20 cellular contexts compared by ENCODE assay signal in the genomic region with DNA sequence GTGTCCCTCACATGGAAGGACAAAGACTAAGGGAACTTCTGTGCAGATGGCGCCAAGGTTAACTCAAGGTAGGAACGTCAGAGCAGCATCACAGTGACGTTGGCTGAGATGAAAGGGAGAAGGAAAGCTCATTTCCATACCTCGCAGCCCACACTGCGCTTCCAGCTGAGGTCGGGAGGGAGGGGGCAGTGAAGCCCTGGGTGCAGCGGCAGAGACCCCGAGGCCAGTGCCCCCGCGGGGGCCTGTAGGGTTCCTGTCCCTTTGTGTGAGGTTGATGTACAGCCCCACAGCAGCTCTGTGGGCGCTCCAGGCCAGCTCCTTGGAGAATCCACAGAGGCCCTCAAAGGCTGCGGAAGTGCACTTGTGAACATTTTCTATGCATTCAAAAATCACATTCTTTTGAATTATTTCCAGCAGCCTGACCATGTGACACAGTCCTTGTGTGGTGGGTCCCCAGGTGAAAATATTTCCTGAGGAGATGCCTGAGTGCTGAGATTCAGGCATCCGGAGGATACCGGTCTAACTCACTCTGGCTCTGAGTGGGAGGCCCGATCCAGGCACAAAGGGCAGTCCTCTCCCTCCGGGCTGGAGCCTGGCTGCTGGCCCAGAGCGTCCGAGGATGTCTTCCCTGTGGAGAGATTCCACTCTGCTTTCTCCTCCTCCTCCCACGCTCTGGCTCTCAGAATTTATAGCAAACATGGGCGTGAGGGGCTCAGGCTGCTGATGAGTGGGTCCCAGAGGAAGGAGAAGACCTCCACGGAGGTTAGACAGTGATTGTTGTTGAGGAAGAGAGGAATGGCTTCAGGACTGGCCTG.
A peak's percentile ranks its signal among the peaks of the same experiment; 100 is the strongest.
DNase-seq lines count a peak whose midpoint lies in the region; ATAC-seq, FAIRE-seq and TF ChIP-seq lines count a peak whose summit lies in the region.
"Had no signal": no experiment of that assay in that cellular context is flagged by ENCODE, and none has a peak within 500 bp of the region (broad histone marks: within the 10 kb centered on the region; RNA-seq: fewer than 3 reads in every experiment).

No MANE protein-coding gene starts in this region.

- FAIRE-seq in kidney (lab: Jason Lieb, UNC) = no peak
- FAIRE-seq: GM12891, RCC 7860 had no signal

- peaks cover 0 to 7% (median 0%) of the 10 kb centered on the region in 45 donors for H3K27me3 ChIP-seq in dorsolateral prefrontal cortex
- H3K27me3 ChIP-seq in upper lobe of left lung = no peaks in the 10 kb centered on the region
- no peaks in the 10 kb centered on the region for H3K27me3 ChIP-seq in CD8-positive, alpha-beta T cell (ENCODE audit: insufficient read depth, low read length)
- H3K27me3 ChIP-seq: colonic mucosa had no signal

- H3K9me3 ChIP-seq in kidney (ENCODE audit: control insufficient read depth in 1 of 2, low read length in 2 of 2) (no peaks in the 10 kb centered on the region), upper lobe of left lung (no peaks in the 10 kb centered on the region)
- no peaks in the 10 kb centered on the region for H3K9me3 ChIP-seq in CD8-positive, alpha-beta T cell (ENCODE audit: low read length)
- H3K9me3 ChIP-seq: colonic mucosa, HAP-1, suprapubic skin had no signal

- H3K9ac ChIP-seq in kidney (ENCODE audit: low read length in 2 of 2) = no peak overlapping the region

- 44 to 48% methylated on average over 20 to 21 of the region's 21 CpGs for WGBS in upper lobe of left lung, 2 donors

- peaks cover 5% of the 10 kb centered on the region for H3K27me3 Mint-ChIP-seq in chondrocyte (ENCODE audit: low read depth)
- H3K27me3 Mint-ChIP-seq in activated T-helper 1 cell treated with anti-CD3 and anti-CD28 coated beads, Interleukin-12 subunit alpha, Interleukin-12 subunit beta, Interleukin-2, Interleukin-4 antibody, amounts not matched to agents 30 ng/mL and 10 ng/mL and 1 ng/mL, durations not matched to agents 14 hours and 24 hours and 36 hours (ENCODE audit: insufficient read depth) = peaks cover 2% of the 10 kb centered on the region
- H3K27me3 Mint-ChIP-seq in CD8-positive, alpha-beta T cell (ENCODE audit: low read depth) = peaks cover 7% of the 10 kb centered on the region

- H3K27ac ChIP-seq in dorsolateral prefrontal cortex = peak overlapping the region in 34 of 59 donors; percentile 1 to 66 (median 44)
- peak overlapping the region; percentile 43 to 71 for H3K27ac ChIP-seq in kidney (ENCODE audit: low read depth in 2 of 2, low read length in 2 of 2)
- no peak overlapping the region for H3K27ac ChIP-seq in upper lobe of left lung
- H3K27ac ChIP-seq in CD8-positive, alpha-beta T cell (ENCODE audit: low read depth, low read length) = no peak overlapping the region
- H3K27ac ChIP-seq: colonic mucosa, suprapubic skin had no signal

- POLR2A ChIA-PET in CD8-positive, alpha-beta T cell (lab: Charles Lee) = no interaction called here

- peaks cover 0 to 2% of the 10 kb centered on the region in 2 donors for H3K4me1 ChIP-seq in kidney (ENCODE audit: control insufficient read depth in 1 of 2, insufficient read depth in 1 of 2, low read depth in 1 of 2, low read length in 2 of 2)
- no peaks in the 10 kb centered on the region for H3K4me1 ChIP-seq in upper lobe of left lung
- no peaks in the 10 kb centered on the region for H3K4me1 ChIP-seq in CD8-positive, alpha-beta T cell (ENCODE audit: insufficient read depth, low read length)
- H3K4me1 ChIP-seq: colonic mucosa, HAP-1 had no signal

- peak; percentile 5 to 20 for ATAC-seq in upper lobe of left lung (ENCODE audit: low FRiP score in 2 of 2)
- no peak for ATAC-seq in CD8-positive, alpha-beta T cell
- ATAC-seq: activated T-cell treated with anti-CD3 and anti-CD28 coated beads, Interleukin-2, amount 50 U/mL, for 72 hours had no signal

- H3K4me3 ChIP-seq in dorsolateral prefrontal cortex = peak overlapping the region in 6 of 59 donors; percentile 11 to 39 (median 25)
- peak overlapping the region in 1 of 2 donors; percentile 25 for H3K4me3 ChIP-seq in kidney (ENCODE audit: low read length in 2 of 2)
- no peak overlapping the region for H3K4me3 ChIP-seq in upper lobe of left lung
- H3K4me3 ChIP-seq in CD8-positive, alpha-beta T cell (ENCODE audit: low read depth, low read length) = no peak overlapping the region
- H3K4me3 ChIP-seq: colonic mucosa, HAP-1, smooth muscle cell, suprapubic skin had no signal

- TF ChIP-seq EP300 in upper lobe of left lung (IDR thresholded peaks at IDR 0.05) = no peak

- H3K36me3 Mint-ChIP-seq in chondrocyte (ENCODE audit: low read depth) = no peaks in the 10 kb centered on the region
- no peaks in the 10 kb centered on the region for H3K36me3 Mint-ChIP-seq in activated T-helper 1 cell treated with anti-CD3 and anti-CD28 coated beads, Interleukin-12 subunit alpha, Interleukin-12 subunit beta, Interleukin-2, Interleukin-4 antibody, amounts not matched to agents 30 ng/mL and 10 ng/mL and 1 ng/mL, durations not matched to agents 14 hours and 24 hours and 36 hours (ENCODE audit: low read depth)
- H3K36me3 Mint-ChIP-seq in CD8-positive, alpha-beta T cell = no peaks in the 10 kb centered on the region
- H3K36me3 Mint-ChIP-seq: activated naive CD4-positive, alpha-beta T cell treated with anti-CD3 and anti-CD28 coated beads, Interleukin-2, amount 50 U/mL, for 24 hours; CD8-positive, alpha-beta memory T cell had no signal

- no peak for TF ChIP-seq POLR2A in upper lobe of left lung (IDR thresholded peaks at IDR 0.05)

- H3K4me3 Mint-ChIP-seq in chondrocyte (ENCODE audit: unreplicated experiment) = no peak overlapping the region
- H3K4me3 Mint-ChIP-seq in activated T-helper 1 cell treated with anti-CD3 and anti-CD28 coated beads, Interleukin-12 subunit alpha, Interleukin-12 subunit beta, Interleukin-2, Interleukin-4 antibody, amounts not matched to agents 30 ng/mL and 10 ng/mL and 1 ng/mL, durations not matched to agents 14 hours and 24 hours and 36 hours = no peak overlapping the region
- no peak overlapping the region for H3K4me3 Mint-ChIP-seq in CD8-positive, alpha-beta T cell
- H3K4me3 Mint-ChIP-seq: activated naive CD4-positive, alpha-beta T cell treated with anti-CD3 and anti-CD28 coated beads, Interleukin-2, amount 50 U/mL, for 24 hours; activated T-cell treated with anti-CD3 and anti-CD28 coated beads, Interleukin-2, amount 50 U/mL, for 72 hours; CD8-positive, alpha-beta memory T cell had no signal

- no peaks in the 10 kb centered on the region for H3K9me3 Mint-ChIP-seq in chondrocyte (ENCODE audit: low read depth)
- H3K9me3 Mint-ChIP-seq in activated T-helper 1 cell treated with anti-CD3 and anti-CD28 coated beads, Interleukin-12 subunit alpha, Interleukin-12 subunit beta, Interleukin-2, Interleukin-4 antibody, amounts not matched to agents 30 ng/mL and 10 ng/mL and 1 ng/mL, durations not matched to agents 14 hours and 24 hours and 36 hours = no peaks in the 10 kb centered on the region
- no peaks in the 10 kb centered on the region for H3K9me3 Mint-ChIP-seq in CD8-positive, alpha-beta T cell
- H3K9me3 Mint-ChIP-seq: activated naive CD4-positive, alpha-beta T cell treated with anti-CD3 and anti-CD28 coated beads, Interleukin-2, amount 50 U/mL, for 24 hours; CD8-positive, alpha-beta memory T cell had no signal

- no peaks in the 10 kb centered on the region for H3K4me1 Mint-ChIP-seq in chondrocyte (ENCODE audit: low read depth)
- H3K4me1 Mint-ChIP-seq in activated T-helper 1 cell treated with anti-CD3 and anti-CD28 coated beads, Interleukin-12 subunit alpha, Interleukin-12 subunit beta, Interleukin-2, Interleukin-4 antibody, amounts not matched to agents 30 ng/mL and 10 ng/mL and 1 ng/mL, durations not matched to agents 14 hours and 24 hours and 36 hours (ENCODE audit: low read depth) = no peaks in the 10 kb centered on the region
- H3K4me1 Mint-ChIP-seq in CD8-positive, alpha-beta T cell (ENCODE audit: low read depth) = no peaks in the 10 kb centered on the region
- H3K4me1 Mint-ChIP-seq: activated naive CD4-positive, alpha-beta T cell treated with anti-CD3 and anti-CD28 coated beads, Interleukin-2, amount 50 U/mL, for 24 hours had no signal

- CTCF ChIA-PET in CD8-positive, alpha-beta T cell (lab: Charles Lee) = no interaction called here

- intact Hi-C loops in dorsolateral prefrontal cortex (cut with DNase I) = no loop called here
- intact Hi-C loops in kidney (cut with DNase I) = no loop called here
- intact Hi-C loops in activated T-helper 1 cell treated with anti-CD3 and anti-CD28 coated beads, Interleukin-12 subunit alpha, Interleukin-12 subunit beta, Interleukin-2, Interleukin-4 antibody, amounts not matched to agents 30 ng/mL and 10 ng/mL and 1 ng/mL, durations not matched to agents 14 hours and 24 hours and 36 hours (cut with micrococcal nuclease) = no loop called here
- intact Hi-C loops in CD8-positive, alpha-beta T cell (cut with DNase I, micrococcal nuclease) = no loop called here

- H3K36me3 ChIP-seq in kidney (ENCODE audit: control insufficient read depth in 1 of 2, insufficient read depth in 2 of 2, low read length in 2 of 2) = no peaks in the 10 kb centered on the region
- no peaks in the 10 kb centered on the region for H3K36me3 ChIP-seq in upper lobe of left lung
- no peaks in the 10 kb centered on the region for H3K36me3 ChIP-seq in CD8-positive, alpha-beta T cell (ENCODE audit: insufficient read depth, low read length)
- H3K36me3 ChIP-seq: colonic mucosa, HAP-1, suprapubic skin had no signal

- no peak for TF ChIP-seq CTCF in dorsolateral prefrontal cortex (IDR thresholded peaks at IDR 0.05 in 54 of 56, conservative IDR thresholded peaks at IDR 0.05 in 2 of 56; ENCODE audit: low read depth in 1 of 56, partially characterized antibody in 56 of 56)
- no peak for TF ChIP-seq CTCF in kidney (IDR thresholded peaks at IDR 0.05; ENCODE audit: borderline replicate concordance, extremely low read depth, insufficient read depth)
- TF ChIP-seq CTCF in upper lobe of left lung (IDR thresholded peaks at IDR 0.05) = no peak
- no peak for TF ChIP-seq CTCF in chondrocyte (IDR thresholded peaks at IDR 0.05)
- no peak for TF ChIP-seq CTCF in CD8-positive, alpha-beta T cell (IDR thresholded peaks at IDR 0.05)

- H3K27ac Mint-ChIP-seq in chondrocyte (ENCODE audit: unreplicated experiment) = no peak overlapping the region
- no peak overlapping the region for H3K27ac Mint-ChIP-seq in activated T-helper 1 cell treated with anti-CD3 and anti-CD28 coated beads, Interleukin-12 subunit alpha, Interleukin-12 subunit beta, Interleukin-2, Interleukin-4 antibody, amounts not matched to agents 30 ng/mL and 10 ng/mL and 1 ng/mL, durations not matched to agents 14 hours and 24 hours and 36 hours
- H3K27ac Mint-ChIP-seq in CD8-positive, alpha-beta T cell = no peak overlapping the region
- H3K27ac Mint-ChIP-seq: activated naive CD4-positive, alpha-beta T cell treated with anti-CD3 and anti-CD28 coated beads, Interleukin-2, amount 50 U/mL, for 24 hours; activated T-cell treated with anti-CD3 and anti-CD28 coated beads, Interleukin-2, amount 50 U/mL, for 72 hours; CD8-positive, alpha-beta memory T cell had no signal

- DNase-seq in dorsolateral prefrontal cortex (peak in 1 of 10 donors; percentile 27), kidney (peak; percentile 85), retina (peak; percentile 30), upper lobe of left lung (peak in 1 of 2 donors; percentile 27), chondrocyte (ENCODE audit: low spot score) (no peak)
- DNase-seq in activated CD4-positive, alpha-beta T cell treated with anti-CD3 and anti-CD28 coated beads for 1 hour = no peak
- DNase-seq in activated T-helper 1 cell treated with anti-CD3 and anti-CD28 coated beads, Interleukin-12 subunit alpha, Interleukin-12 subunit beta, Interleukin-2, Interleukin-4 antibody, amounts not matched to agents 30 ng/mL and 10 ng/mL and 1 ng/mL, durations not matched to agents 14 hours and 24 hours and 36 hours (ENCODE audit: low spot score) = no peak
- no peak for DNase-seq in CD8-positive, alpha-beta T cell
- DNase-seq: activated CD4-positive, CD25-positive, alpha-beta regulatory T cell treated with anti-CD3 and anti-CD28 coated beads, Interleukin-2, amount 50 U/mL, for 72 hours; activated T-cell treated with anti-CD3 and anti-CD28 coated beads, Interleukin-2, amount 50 U/mL, for 72 hours; CD8-positive, alpha-beta memory T cell; colonic mucosa; mesendoderm; NCI-H146 had no signal

Comparison
In these comparisons a context has a peak if more than half of its experiments do, and no peak if none do; other contexts are left out.
1. DNase-seq: peak in kidney (single experiment) and retina (single experiment); none in chondrocyte (single experiment), activated CD4-positive, alpha-beta T cell treated with anti-CD3 and anti-CD28 coated beads for 1 hour (single experiment), activated T-helper 1 cell treated with anti-CD3 and anti-CD28 coated beads, Interleukin-12 subunit alpha, Interleukin-12 subunit beta, Interleukin-2, Interleukin-4 antibody, amounts not matched to agents 30 ng/mL and 10 ng/mL and 1 ng/mL, durations not matched to agents 14 hours and 24 hours and 36 hours (single experiment) and CD8-positive, alpha-beta T cell (0 of 7).
2. H3K27ac ChIP-seq: peak in dorsolateral prefrontal cortex (34 of 59) and kidney (2 of 2); none in upper lobe of left lung (0 of 4) and CD8-positive, alpha-beta T cell (single experiment).